ENCODE assay signal across 8 cellular contexts in genomic region chr3:10164546-10165393, GRCh38. TPM values are rescaled to one million over a fixed set of nuclear protein-coding genes. Genes with fewer than 3 reads are reported as not detected.
A peak's percentile ranks its signal among the peaks of the same experiment; 100 is the strongest.
DNase-seq lines count a peak whose midpoint lies in the region; ATAC-seq and TF ChIP-seq lines count a peak whose summit lies in the region.

Gene IRAK2, plus strand, starts transcription at chr3:10164919. Its CDS starts 36 bp downstream, at chr3:10164955.

- H3K27me3 Mint-ChIP-seq in activated naive CD8-positive, alpha-beta T cell treated with anti-CD3 and anti-CD28 coated beads for 36 hours, result no peaks in the 10 kb centered on the region

- DNase-seq in AG04450 (ENCODE audit: low read depth, low spot score), result no peak
- DNase-seq in SK-N-DZ (ENCODE audit: low spot score), result peak; percentile 55
- peak; percentile 69 for DNase-seq in activated naive CD8-positive, alpha-beta T cell treated with anti-CD3 and anti-CD28 coated beads for 36 hours
- peak; percentile 87 for DNase-seq in Right ventricle myocardium superior
- peak; percentile 69 to 82 (median 73) for DNase-seq in ovary
- DNase-seq in tibial nerve (ENCODE audit: low spot score in 2 of 2), result peak; percentile 61 to 63

- POLR2A ChIA-PET in AG04450 (lab: Yijun Ruan, JAX), result interaction anchor here (0.6 kb wide), 1 partner anchor 11 kb away, joined by 3 read pairs; no protein-coding TSS in a partner anchor

- intact Hi-C loops in Right ventricle myocardium superior (cut with DNase I) (loop anchor here (2.0 kb wide), 1 partner anchor 60 kb away; no protein-coding TSS in a partner anchor), ovary (cut with DNase I) (loop anchor here in 1 of 4 donors (5.0 kb wide), 1 partner anchor 68 kb away; no protein-coding TSS in a partner anchor)

- H3K36me3 ChIP-seq in ovary (no peaks in the 10 kb centered on the region), tibial nerve (peaks cover 0 to 15% (median 0%) of the 10 kb centered on the region in 3 donors)

- peaks cover 10% of the 10 kb centered on the region for H3K9me3 Mint-ChIP-seq in activated naive CD8-positive, alpha-beta T cell treated with anti-CD3 and anti-CD28 coated beads for 36 hours

- H3K27me3 ChIP-seq in AG04450 (ENCODE audit: control insufficient read depth, insufficient read depth, low read length) (no peaks in the 10 kb centered on the region), ovary (no peaks in the 10 kb centered on the region), tibial nerve (no peaks in the 10 kb centered on the region)

- peak; percentile 87 for ATAC-seq in GM18867 (IDR thresholded peaks at IDR 0.05; ENCODE audit: unreplicated experiment)
- ATAC-seq in HG03103 (IDR thresholded peaks at IDR 0.05; ENCODE audit: low read depth, unreplicated experiment), result peak; percentile 82
- peak; percentile 98 for ATAC-seq in Right ventricle myocardium superior (ENCODE audit: poor library complexity)

- peaks cover 13% of the 10 kb centered on the region for H3K36me3 Mint-ChIP-seq in activated naive CD8-positive, alpha-beta T cell treated with anti-CD3 and anti-CD28 coated beads for 36 hours

- H3K4me1 ChIP-seq in ovary (ENCODE audit: insufficient read depth) (peaks cover 7% of the 10 kb centered on the region), tibial nerve (peaks cover 0 to 33% (median 3%) of the 10 kb centered on the region in 4 donors)

- TF ChIP-seq POLR2A in ovary (IDR thresholded peaks at IDR 0.05), result no peak
- TF ChIP-seq POLR2A in tibial nerve (IDR thresholded peaks at IDR 0.05), result peak in 1 of 2 donors; percentile 59

- WGBS in ovary, 3 donors, result 2 to 8% (median 3%) methylated on average over 28 to 76 of the region's 76 CpGs
- WGBS in tibial nerve, 2 donors, result 7 to 11% methylated on average over 27 to 37 of the region's 76 CpGs

- CTCF ChIA-PET in AG04450 (lab: Charles Lee), result interaction anchor here (0.5 to 2.7 kb wide), 10 partner anchors 13 to 637 kb away, joined by 3 to 15 read pairs (median 4); partner anchors contain the start of gene VHL

- H3K4me3 Mint-ChIP-seq in activated naive CD8-positive, alpha-beta T cell treated with anti-CD3 and anti-CD28 coated beads for 36 hours, result peak within 1 kb of the TSS; percentile 75

- H3K27ac ChIP-seq in AG04450 (ENCODE audit: low read depth, low read length) (no peak within 1 kb of the TSS), ovary (peak within 1 kb of the TSS; percentile 8 to 70), tibial nerve (peak within 1 kb of the TSS in 3 of 4 donors; percentile 80 to 88 (median 87))

- peaks cover 13% of the 10 kb centered on the region for H3K9me3 ChIP-seq in AG04450 (ENCODE audit: control insufficient read depth, insufficient read depth, low read length)
- no peaks in the 10 kb centered on the region for H3K9me3 ChIP-seq in ovary
- H3K9me3 ChIP-seq in tibial nerve, result peaks cover 0 to 11% (median 2%) of the 10 kb centered on the region in 4 donors

- no peak within 1 kb of the TSS for H3K27ac Mint-ChIP-seq in activated naive CD8-positive, alpha-beta T cell treated with anti-CD3 and anti-CD28 coated beads for 36 hours

- TF ChIP-seq CTCF in AG04450 (IDR thresholded peaks at IDR 0.05; ENCODE audit: low read depth, low read length), result peak; percentile 61
- peak; percentile 65 to 93 (median 77) for TF ChIP-seq CTCF in ovary (IDR thresholded peaks at IDR 0.05)
- TF ChIP-seq CTCF in tibial nerve (IDR thresholded peaks at IDR 0.05), result peak; percentile 91 to 99 (median 97)

- peaks cover 29% of the 10 kb centered on the region for H3K4me1 Mint-ChIP-seq in activated naive CD8-positive, alpha-beta T cell treated with anti-CD3 and anti-CD28 coated beads for 36 hours

- H3K4me3 ChIP-seq in AG04450 (ENCODE audit: low read depth, low read length) (peak within 1 kb of the TSS; percentile 90), ovary (peak within 1 kb of the TSS; percentile 86), tibial nerve (peak within 1 kb of the TSS; percentile 51 to 99 (median 84))

- TF ChIP-seq EP300 in ovary (IDR thresholded peaks at IDR 0.05) (no peak), tibial nerve (IDR thresholded peaks at IDR 0.05) (peak in 1 of 2 donors; percentile 67)

RNA-seq across cellular contexts. Expression of gene IRAK2, which starts in this region (rescaled TPM):
- polyA plus RNA-seq in AG04450 (2011; rRNA removed) (7.6 and 8.9 TPM in 2 replicates), ovary (1 to 10 TPM; 1.1 to 2.3 TPM)
- 8.4 and 11.4 TPM in 2 replicates for polyA minus RNA-seq in AG04450 (2011; rRNA and poly(A)+ RNA removed)
- polyA plus RNA-seq in SK-N-DZ (2014; cell fraction: cytosol; rRNA removed), result 4.0 and 4.6 TPM in 2 replicates
- 2.1 TPM in 2 replicates for polyA plus RNA-seq in SK-N-DZ (2014; cell fraction: nucleus; rRNA removed)
- total RNA-seq in activated naive CD8-positive, alpha-beta T cell treated with anti-CD3 and anti-CD28 coated beads for 36 hours, result 1 to 10 TPM; 2.6 to 3.1 TPM
- total RNA-seq in Right ventricle myocardium superior (1.7 TPM), ovary (1 to 10 TPM; 1.4 to 1.8 (median 1.5) TPM), tibial nerve (10 to 100 TPM in 1 of 4 donors, 1 to 10 TPM in 3; 1.5 to 10.8 (median 4.7) TPM)
